In genomic region chr16:23113185-23113584, GRCh38 we compare ENCODE assay signal across 22 cellular contexts. TPM values are rescaled to one million over a fixed set of nuclear protein-coding genes. Genes with fewer than 3 reads are reported as not detected.
DNase-seq lines count a peak whose midpoint lies in the region; ATAC-seq, FAIRE-seq and TF ChIP-seq lines count a peak whose summit lies in the region.
"Had no signal": no experiment of that assay in that cellular context is flagged by ENCODE, and none has a peak within 500 bp of the region (broad histone marks: within the 10 kb centered on the region; RNA-seq: fewer than 3 reads in every experiment).

No MANE protein-coding gene starts in this region.

- CTCF ChIA-PET in HepG2 (lab: Yijun Ruan, JAX; ENCODE audit: low intra/inter-chr PET ratio, low total read pairs) = no interaction called here
- CTCF ChIA-PET in PC-3 (lab: Charles Lee) = no interaction called here

- no TSS peak for BruUV-seq in HepG2 (replicated peaks; lab: Mats Ljungman, UMichigan)
- no TSS peak for BruUV-seq in PC-3 (replicated peaks; lab: Mats Ljungman, UMichigan)

- H3F3A ChIP-seq in PC-3 (ENCODE audit: low read length, unreplicated experiment) = no peaks in the 10 kb centered on the region

- H2AFZ ChIP-seq in HepG2 (ENCODE audit: low read length) (no peak overlapping the region), PC-3 (ENCODE audit: low read length) (no peak overlapping the region)

- H3K4me3 ChIP-seq in right lobe of liver (no peak overlapping the region), HepG2 (replicated peaks in 1 of 3; ENCODE audit: insufficient read depth in 1 of 3, low read depth in 2 of 3, low read length in 3 of 3) (no peak overlapping the region), skeletal muscle tissue (ENCODE audit: low read length in 3 of 3) (peak overlapping the region in 1 of 3 donors; percentile 22), PC-3 (ENCODE audit: low read length) (no peak overlapping the region)
- H3K4me3 ChIP-seq: MG63 had no signal

- 0 out of 2 replicates have a peak, but pooled peaks cover 4% of the 10 kb centered on the region for H4K20me1 ChIP-seq in HepG2 (ENCODE audit: insufficient read depth, low read length)
- no peaks in the 10 kb centered on the region for H4K20me1 ChIP-seq in PC-3 (ENCODE audit: low read length)

- POLR2A ChIA-PET in HepG2 (lab: Yijun Ruan, JAX) (no interaction called here), PC-3 (lab: Charles Lee; ENCODE audit: unreplicated experiment) (no interaction called here)

- intact Hi-C loops in right lobe of liver (cut with DNase I) (no loop called here), HepG2 (cut with micrococcal nuclease; ENCODE audit: unreplicated experiment) (no loop called here), PC-3 (cut with micrococcal nuclease) (no loop called here)

- H3K4me2 ChIP-seq in HepG2 (ENCODE audit: low read depth, low read length) (no peak overlapping the region), PC-3 (ENCODE audit: low read length) (no peak overlapping the region)

- in situ Hi-C loops in HepG2 (cut with HindIII; ENCODE audit: extremely low pct_ligation_motif_present, low pct_unique_long_range_greater_than_20kb) = no loop called here

- H3K79me2 ChIP-seq in HepG2 (ENCODE audit: insufficient read depth, low read length) (peaks cover 89% of the 10 kb centered on the region), PC-3 (ENCODE audit: low read length) (0 out of 2 replicates have a peak, but pooled peaks cover 13% of the 10 kb centered on the region)

- WGBS in right lobe of liver (ENCODE audit: insufficient coverage, low coverage, low lambda C conversion rate, missing lambda C conversion rate) = 69% methylated on average over 5 of the region's 5 CpGs
- WGBS in HepG2 (ENCODE audit: low lambda C conversion rate) = 97% methylated on average over 5 of the region's 5 CpGs

- no peak for FAIRE-seq in HepG2 (lab: Jason Lieb, UNC)
- FAIRE-seq: GM12891 had no signal

- H3K27ac ChIP-seq in right lobe of liver (peak overlapping the region in 2 of 3 donors; percentile 2 to 68), HepG2 (ENCODE audit: extremely low read length, insufficient read depth, low read length) (no peak overlapping the region), skeletal muscle tissue (ENCODE audit: low read depth, low read length) (peak overlapping the region; percentile 19), PC-3 (ENCODE audit: low read length) (no peak overlapping the region)

- no peaks in the 10 kb centered on the region for H3K9me3 ChIP-seq in right lobe of liver
- H3K9me3 ChIP-seq in HepG2 (ENCODE audit: low read length) = no peaks in the 10 kb centered on the region
- no peaks in the 10 kb centered on the region for H3K9me3 ChIP-seq in skeletal muscle tissue (ENCODE audit: control insufficient read depth in 3 of 3, low read length in 3 of 3)
- no peaks in the 10 kb centered on the region for H3K9me3 ChIP-seq in PC-3 (ENCODE audit: low read length)
- H3K9me3 ChIP-seq: BE2C, MG63 had no signal

- no peak for DNase-seq in right lobe of liver
- DNase-seq in HepG2 (ENCODE audit: low spot score) = no peak
- DNase-seq in NCI-H524 (lab: John Stamatoyannopoulos, UW) = peak; percentile 93 to 97
- peak; percentile 38 for DNase-seq in cerebellum (ENCODE audit: low spot score)
- DNase-seq in PC-3 = no peak
- DNase-seq in nucleus accumbens (lab: John Stamatoyannopoulos, UW) = no peak
- DNase-seq in kidney glomerular epithelial cell (lab: John Stamatoyannopoulos, UW) = no peak
- DNase-seq: BE2C; DND-41; GOT3; Kasumi-1; MG63; NCI-H1417; NCI-H187 treated with DMSO at 0.1 percent for 48 hours; NCI-H2107; NCI-H226; NCI-H526 treated with DMSO at 0.1 percent for 48 hours; NK-92 treated with Interleukin-12 subunit alpha and Interleukin-12 subunit beta, amount 100 ng/mL, for 24 hours; T-cell had no signal

- no peak for TF ChIP-seq RAD21 in HepG2 (CRISPR knock-in tag; IDR thresholded peaks at IDR 0.05)

- H3K9ac ChIP-seq in HepG2 (ENCODE audit: insufficient read depth, low read depth, low read length) (no peak overlapping the region), skeletal muscle tissue (ENCODE audit: low read depth in 1 of 3, low read length in 3 of 3) (peak overlapping the region in 1 of 3 donors; percentile 52), PC-3 (ENCODE audit: low read length) (no peak overlapping the region)

- TF ChIP-seq EP300 in HepG2 (IDR thresholded peaks at IDR 0.05; ENCODE audit: low read depth in 2 of 2, low read length in 2 of 2) = no peak
- no peak for TF ChIP-seq EP300 in HepG2 (CRISPR knock-in tag; IDR thresholded peaks at IDR 0.05; ENCODE audit: borderline replicate concordance)

- H3K36me3 ChIP-seq in right lobe of liver = no peaks in the 10 kb centered on the region
- H3K36me3 ChIP-seq in HepG2 (replicated peaks in 1 of 2; ENCODE audit: control insufficient read depth in 1 of 2, insufficient read depth in 2 of 2, low read length in 2 of 2) = peaks cover 1 to 3% of the 10 kb centered on the region in 2 experiments; a peak in 1 of 5 replicates
- H3K36me3 ChIP-seq in skeletal muscle tissue (ENCODE audit: control insufficient read depth in 3 of 3, insufficient read depth in 3 of 3, low read length in 3 of 3) = no peaks in the 10 kb centered on the region
- H3K36me3 ChIP-seq in PC-3 (ENCODE audit: low read depth, low read length) = no peaks in the 10 kb centered on the region
- H3K36me3 ChIP-seq: BE2C had no signal

- no peak for TF ChIP-seq CTCF in right lobe of liver (IDR thresholded peaks at IDR 0.05)
- TF ChIP-seq CTCF in HepG2 (CRISPR knock-in tag; IDR thresholded peaks at IDR 0.05) = no peak
- TF ChIP-seq CTCF in PC-3 (conservative IDR thresholded peaks at IDR 0.05; ENCODE audit: low read depth, low read length) = no peak

- H3K4me1 ChIP-seq in right lobe of liver = peaks cover 0 to 15% (median 3%) of the 10 kb centered on the region in 4 donors
- H3K4me1 ChIP-seq in HepG2 (ENCODE audit: insufficient read depth, low read length) = peaks cover 20% of the 10 kb centered on the region
- peaks cover 13 to 18% (median 15%) of the 10 kb centered on the region in 3 donors for H3K4me1 ChIP-seq in skeletal muscle tissue (ENCODE audit: control insufficient read depth in 3 of 3, insufficient read depth in 3 of 3, low read length in 3 of 3)
- no peaks in the 10 kb centered on the region for H3K4me1 ChIP-seq in PC-3 (ENCODE audit: insufficient read depth, low read length)
- H3K4me1 ChIP-seq: BE2C had no signal

- no peaks in the 10 kb centered on the region for H3K27me3 ChIP-seq in right lobe of liver
- H3K27me3 ChIP-seq in HepG2 (ENCODE audit: control insufficient read depth in 1 of 2, insufficient read depth in 2 of 2, low read length in 2 of 2) = no peaks in the 10 kb centered on the region
- no peaks in the 10 kb centered on the region for H3K27me3 ChIP-seq in skeletal muscle tissue (ENCODE audit: control insufficient read depth in 3 of 3, insufficient read depth in 3 of 3, low read length in 3 of 3)
- H3K27me3 ChIP-seq in PC-3 (ENCODE audit: low read length) = no peaks in the 10 kb centered on the region
- H3K27me3 ChIP-seq: BE2C, MG63 had no signal

- TF ChIP-seq POLR2A in right lobe of liver (IDR thresholded peaks at IDR 0.05) = no peak
- TF ChIP-seq POLR2A in HepG2 (IDR thresholded peaks at IDR 0.05; ENCODE audit: insufficient read depth in 1 of 2, low read depth in 2 of 2, low read length in 2 of 2) = no peak

- ATAC-seq in right lobe of liver (no peak), HepG2 (no peak), PC-3 (no peak)
- ATAC-seq: Panc1, T-cell had no signal

- H3K9me2 ChIP-seq in PC-3 (replicated peaks; ENCODE audit: low read length) = no peaks in the 10 kb centered on the region

TF ChIP-seq in HepG2, 621 proteins besides CTCF, POLR2A, EP300 and RAD21:
- no peak for TF ChIP-seq HMG20A (CRISPR knock-in tag; IDR thresholded peaks at IDR 0.05; ENCODE audit: borderline replicate concordance)

RNA-seq across cellular contexts. Expression of gene USP31, which starts 36.1 kb away (rescaled TPM):
- total RNA-seq in right lobe of liver (10 to 100 TPM in 2 of 6 experiments, 1 to 10 TPM in 4; 7.1 to 12.8 (median 9.0) TPM), HepG2 (2016; rRNA removed; fragmentation: Illumina TruSeq; extraction: Trizol) (22.5 and 29.1 TPM in 2 replicates), cerebellum (25.4 TPM), skeletal muscle tissue (8.9 TPM), PC-3 (2014; rRNA removed) (6.7 and 7.8 TPM in 2 replicates)
- total RNA-seq in HepG2 (2016; cell fraction: cytosol; rRNA removed; fragmentation: Illumina TruSeq; extraction: Trizol; ENCODE audit: low read depth) = 16.8 and 17.4 TPM in 2 replicates
- 22.8 and 25.6 TPM in 2 replicates for total RNA-seq in HepG2 (2016; cell fraction: insoluble cytoplasmic fraction; rRNA removed; fragmentation: Illumina TruSeq; extraction: Trizol)
- total RNA-seq in HepG2 (2016; cell fraction: membrane; rRNA removed; fragmentation: Illumina TruSeq; extraction: Trizol) = 29.3 and 32.3 TPM in 2 replicates
- total RNA-seq in HepG2 (2016; cell fraction: nucleus; rRNA removed; fragmentation: Illumina TruSeq; extraction: Trizol) = 37.5 and 40.8 TPM in 2 replicates
- polyA plus RNA-seq in HepG2 (2011; rRNA removed) = 22.7 and 23.3 TPM in 2 replicates
- polyA plus RNA-seq in HepG2 (2011; cell fraction: cytosol; rRNA removed) = 14.9 and 16.7 TPM in 2 replicates
- polyA plus RNA-seq in HepG2 (2011; cell fraction: nucleus; rRNA removed) = 36.6 and 36.8 TPM in 2 replicates
- polyA plus RNA-seq in HepG2 (2012) = 9.0 and 10.0 TPM in 2 replicates
- polyA plus RNA-seq in HepG2 (2016; cell fraction: cytosol; fragmentation: Illumina TruSeq; extraction: Trizol; ENCODE audit: low read depth) = 12.2 and 13.0 TPM in 2 replicates
- polyA plus RNA-seq in HepG2 (2016; cell fraction: insoluble cytoplasmic fraction; fragmentation: Illumina TruSeq; extraction: Trizol; ENCODE audit: low read depth) = 13.8 and 15.9 TPM in 2 replicates
- 19.9 and 22.8 TPM in 2 replicates for polyA plus RNA-seq in HepG2 (2016; cell fraction: membrane; fragmentation: Illumina TruSeq; extraction: Trizol; ENCODE audit: low read depth)
- 23.2 and 27.3 TPM in 2 replicates for polyA plus RNA-seq in HepG2 (2016; cell fraction: nucleus; fragmentation: Illumina TruSeq; extraction: Trizol; ENCODE audit: insufficient read depth, low read depth)
- polyA minus RNA-seq in HepG2 (2011; rRNA and poly(A)+ RNA removed; ENCODE audit: low replicate concordance) = 30.7 and 80.3 TPM in 2 replicates
- 30.8 and 35.6 TPM in 2 replicates for polyA minus RNA-seq in HepG2 (2011; cell fraction: cytosol; rRNA and poly(A)+ RNA removed)
- 109 and 122 TPM in 2 replicates for polyA minus RNA-seq in HepG2 (2011; cell fraction: nucleus; rRNA and poly(A)+ RNA removed)

Comparison
In these comparisons a context has a peak if more than half of its experiments do, and no peak if none do; other contexts are left out.
1. H3K27ac ChIP-seq: peak in right lobe of liver (2 of 3) and skeletal muscle tissue (single experiment); none in HepG2 (single experiment) and PC-3 (single experiment).
2. DNase-seq: peak in NCI-H524 (2 of 2) and cerebellum (single experiment); none in right lobe of liver (0 of 3), HepG2 (single experiment), PC-3 (single experiment), nucleus accumbens (0 of 56) and kidney glomerular epithelial cell (single experiment).